ENCODE assay signal across 2 cellular contexts in the genomic region with DNA sequence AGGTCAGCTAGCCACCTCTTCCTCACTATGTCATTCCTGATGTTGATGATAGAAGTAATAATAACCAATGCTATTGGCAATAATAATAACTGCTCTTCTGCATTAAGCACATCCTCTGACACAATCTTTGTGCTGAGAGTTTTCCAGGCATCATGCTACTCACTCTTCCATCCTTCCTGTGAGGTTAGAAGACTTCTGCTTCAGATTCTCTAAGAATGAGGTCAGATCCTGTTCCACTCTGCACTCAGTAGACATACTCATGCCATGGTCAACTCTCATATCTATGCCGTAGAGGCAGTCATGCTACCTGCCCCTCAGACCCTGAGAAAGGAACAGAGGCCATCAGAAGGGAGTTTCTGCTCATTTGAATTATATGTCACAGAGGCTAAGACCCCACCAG.
TF ChIP-seq lines count a peak whose summit lies in the region.

No MANE protein-coding gene starts in this region.

TF ChIP-seq in IMR-90, 13 proteins besides CTCF, POLR2A, EP300 and RAD21:
- TF ChIP-seq CEBPB (IDR thresholded peaks at IDR 0.05; ENCODE audit: low read depth, low read length) (no peak), BHLHE40 (IDR thresholded peaks at IDR 0.05; ENCODE audit: low read depth, low read length) (no peak), NFE2L2 (IDR thresholded peaks at IDR 0.05; ENCODE audit: low read depth, low read length) (no peak)

TF ChIP-seq in endothelial cell of umbilical vein, 7 proteins besides CTCF, POLR2A, EP300 and RAD21:
- TF ChIP-seq MYC (IDR thresholded peaks at IDR 0.05; ENCODE audit: low read depth, low read length): no peak
- TF ChIP-seq, protein P1, sequence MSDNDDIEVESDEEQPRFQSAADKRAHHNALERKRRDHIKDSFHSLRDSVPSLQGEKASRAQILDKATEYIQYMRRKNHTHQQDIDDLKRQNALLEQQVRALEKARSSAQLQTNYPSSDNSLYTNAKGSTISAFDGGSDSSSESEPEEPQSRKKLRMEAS (IDR thresholded peaks at IDR 0.05; ENCODE audit: insufficient read depth, insufficient read length): no peak
- peak; percentile 53 for TF ChIP-seq FOS (IDR thresholded peaks at IDR 0.05; ENCODE audit: borderline replicate concordance, insufficient read depth, low read length)
